ENCODE assay signal across 8 cellular contexts in genomic region chr5:154478224-154478565, GRCh38. TPM values are rescaled to one million over a fixed set of nuclear protein-coding genes. Genes with fewer than 3 reads are reported as not detected.
DNase-seq lines count a peak whose midpoint lies in the region; ATAC-seq lines count a peak whose summit lies in the region.

HAND1 (minus strand) TSS chr5:154478227; CDS start chr5:154478008, 219 bp downstream.

- no peak within 1 kb of the TSS for H3K9ac ChIP-seq in mucosa of rectum (ENCODE audit: low read depth in 1 of 2, low read length in 2 of 2)

- peaks cover 14 to 23% of the 10 kb centered on the region in 2 donors for H3K4me1 ChIP-seq in mucosa of rectum (ENCODE audit: control insufficient read depth in 2 of 2, insufficient read depth in 2 of 2, low read length in 2 of 2)

- H3K4me3 ChIP-seq in mucosa of rectum (ENCODE audit: low read length in 2 of 2), result peak within 1 kb of the TSS; percentile 24 to 51

- no peaks in the 10 kb centered on the region for H3K9me3 ChIP-seq in mucosa of rectum (ENCODE audit: control insufficient read depth in 2 of 2, low read length in 2 of 2)

- ATAC-seq in HG03457 (IDR thresholded peaks at IDR 0.05; ENCODE audit: unreplicated experiment) (no peak), GM19397 (IDR thresholded peaks at IDR 0.05; ENCODE audit: unreplicated experiment) (no peak), GM18907 (IDR thresholded peaks at IDR 0.05; ENCODE audit: unreplicated experiment) (no peak)

- peak; percentile 66 for DNase-seq in DMS 273 treated with DMSO at 0.1 percent for 48 hours (lab: John Stamatoyannopoulos, UW)
- peak; percentile 42 for DNase-seq in NCI-H2029 treated with DMSO at 0.1 percent for 48 hours (lab: John Stamatoyannopoulos, UW)
- DNase-seq in dermis blood vessel endothelial cell, result peak; percentile 39
- no peak for DNase-seq in superior temporal gyrus (ENCODE audit: extremely low spot score)

- H3K36me3 ChIP-seq in mucosa of rectum (ENCODE audit: control insufficient read depth in 2 of 2, insufficient read depth in 2 of 2, low read length in 2 of 2), result no peaks in the 10 kb centered on the region

- H3K27ac ChIP-seq in mucosa of rectum (ENCODE audit: low read depth in 2 of 2, low read length in 2 of 2), result peak within 1 kb of the TSS in 1 of 2 donors; percentile 43

- H3K27me3 ChIP-seq in mucosa of rectum (ENCODE audit: control insufficient read depth in 2 of 2, insufficient read depth in 2 of 2, low read length in 2 of 2), result peaks cover 95 to 98% of the 10 kb centered on the region in 2 donors

RNA-seq across cellular contexts. Expression of gene HAND1, which starts in this region (rescaled TPM):
- not detected in 2 replicates for total RNA-seq in dermis blood vessel endothelial cell

Comparison
In these comparisons a context has a peak if more than half of its experiments do, and no peak if none do; other contexts are left out.
1. Peak in DNase-seq in dermis blood vessel endothelial cell; RNA of the gene not detected or under 1 TPM.